ENCODE assay signal across 18 cellular contexts in the genomic region with DNA sequence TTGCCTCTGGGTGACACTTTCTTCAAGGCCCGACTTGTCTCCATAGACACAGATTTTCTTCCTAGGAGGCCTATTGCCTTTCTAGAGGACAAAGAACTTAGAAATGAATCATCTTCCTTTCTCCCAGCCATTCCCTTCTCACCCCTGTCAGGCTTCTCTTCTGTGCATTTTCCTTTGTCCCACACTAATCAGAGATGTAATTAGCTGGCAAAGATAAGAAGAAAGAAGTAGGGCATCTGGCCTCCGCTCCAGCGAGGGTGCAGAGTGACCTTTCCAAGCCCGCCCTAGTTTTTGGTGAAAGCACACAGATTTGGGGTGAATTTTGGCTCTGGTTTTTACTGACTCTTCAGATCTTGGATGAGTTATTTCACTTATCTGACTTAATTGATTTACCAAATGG.
"Had no signal": no experiment of that assay in that cellular context is flagged by ENCODE, and none has a peak within 500 bp of the region (broad histone marks: within the 10 kb centered on the region; RNA-seq: fewer than 3 reads in every experiment).

No MANE protein-coding gene starts in this region.

- H3K27ac Mint-ChIP-seq: activated naive CD4-positive, alpha-beta T cell treated with anti-CD3 and anti-CD28 coated beads, Interleukin-2, amount 50 U/mL, for 24 hours; dendritic cell treated with granulocyte-macrophage colony-stimulating factor and Interleukin-4, amounts not matched to agents 40 ng/mL and 50 ng/mL, for 4 days; naive B cell; progenitor cell of endocrine pancreas had no signal

- H3K4me3 ChIP-seq: body of pancreas, spleen, testis, uterus had no signal

- ATAC-seq: body of pancreas, left colon had no signal

- H3K27me3 ChIP-seq: body of pancreas, spleen, testis, uterus had no signal

- H3K4me1 ChIP-seq: body of pancreas, spleen, testis, uterus had no signal

- H3K4me3 Mint-ChIP-seq: activated naive CD4-positive, alpha-beta T cell treated with anti-CD3 and anti-CD28 coated beads, Interleukin-2, amount 50 U/mL, for 24 hours; dendritic cell treated with granulocyte-macrophage colony-stimulating factor and Interleukin-4, amounts not matched to agents 40 ng/mL and 50 ng/mL, for 4 days; naive B cell had no signal

- H3K36me3 ChIP-seq: spleen, uterus had no signal

- DNase-seq: activated gamma-delta T cell treated with Interleukin-2 at 50 U/mL for 16 hours; activated T-cell treated with anti-CD3 and anti-CD28 coated beads, Interleukin-2, amount 50 U/mL, for 1 hour; anterior cingulate cortex; body of pancreas; effector CD4-positive, alpha-beta T cell; hypothalamus; left colon; naive B cell; spleen; stimulated activated CD4-positive, alpha-beta T cell treated with anti-CD3 and anti-CD28 coated beads, Interleukin-4, amount 100 ng/mL, for 1 hour; stimulated activated naive CD4-positive, alpha-beta T cell; T-helper 9 cell; testis; trophoblast cell; uterus had no signal

- H3K4me1 Mint-ChIP-seq: activated naive CD4-positive, alpha-beta T cell treated with anti-CD3 and anti-CD28 coated beads, Interleukin-2, amount 50 U/mL, for 24 hours; naive B cell had no signal

- H3K27ac ChIP-seq: body of pancreas, spleen, testis, uterus had no signal

- H3K9me3 Mint-ChIP-seq: activated naive CD4-positive, alpha-beta T cell treated with anti-CD3 and anti-CD28 coated beads, Interleukin-2, amount 50 U/mL, for 24 hours; dendritic cell treated with granulocyte-macrophage colony-stimulating factor and Interleukin-4, amounts not matched to agents 40 ng/mL and 50 ng/mL, for 4 days; naive B cell had no signal

- H3K9me3 ChIP-seq: body of pancreas, spleen, testis, uterus had no signal

- H3K27me3 Mint-ChIP-seq: dendritic cell treated with granulocyte-macrophage colony-stimulating factor and Interleukin-4, amounts not matched to agents 40 ng/mL and 50 ng/mL, for 4 days; naive B cell; progenitor cell of endocrine pancreas had no signal

- H3K36me3 Mint-ChIP-seq: activated naive CD4-positive, alpha-beta T cell treated with anti-CD3 and anti-CD28 coated beads, Interleukin-2, amount 50 U/mL, for 24 hours; naive B cell had no signal
